8 cellular contexts compared by ENCODE assay signal in genomic region chr12:122024132-122024785, GRCh38. TPM values are rescaled to one million over a fixed set of nuclear protein-coding genes. Genes with fewer than 3 reads are reported as not detected.
A peak's percentile ranks its signal among the peaks of the same experiment; 100 is the strongest.
DNase-seq lines count a peak whose midpoint lies in the region; ATAC-seq and TF ChIP-seq lines count a peak whose summit lies in the region.

No MANE protein-coding gene starts in this region.

- H3K4me2 ChIP-seq in BLaER1 (peak overlapping the region; percentile 97), neural progenitor cell (peak overlapping the region; percentile 100)

- H3K27ac ChIP-seq in BLaER1 (peak overlapping the region; percentile 99), HUES64 (ENCODE audit: low read depth, low read length) (no peak overlapping the region), endodermal cell (ENCODE audit: low read depth, low read length) (peak overlapping the region; percentile 83), neural progenitor cell (no peak overlapping the region)

- H3K27ac Mint-ChIP-seq in endodermal cell (no peak overlapping the region), neural progenitor cell (no peak overlapping the region)
- H3K27ac Mint-ChIP-seq in activated CD8-positive, alpha-beta T cell treated with anti-CD3 and anti-CD28 coated beads for 36 hours = no peak overlapping the region

- WGBS in HUES64 = 84% methylated on average over 16 of the region's 16 CpGs
- 92 to 93% methylated on average over 4 to 16 of the region's 16 CpGs for WGBS in endodermal cell (ENCODE audit: insufficient coverage in 1 of 2, insufficient read length in 1 of 2), 2 experiments

- H3K9ac ChIP-seq in BLaER1 (peak overlapping the region; percentile 99), HUES64 (ENCODE audit: low read depth, low read length) (no peak overlapping the region), endodermal cell (ENCODE audit: extremely low read depth, low read length, poor library complexity, severe bottlenecking) (no peak overlapping the region), neural progenitor cell (no peak overlapping the region)

- H3K36me3 Mint-ChIP-seq in endodermal cell (ENCODE audit: low read depth) (no peaks in the 10 kb centered on the region), neural progenitor cell (peaks cover 6% of the 10 kb centered on the region)
- H3K36me3 Mint-ChIP-seq in activated CD8-positive, alpha-beta T cell treated with anti-CD3 and anti-CD28 coated beads for 36 hours (ENCODE audit: low read depth) = peaks cover 2% of the 10 kb centered on the region

- H3K9me3 ChIP-seq in BLaER1 (no peaks in the 10 kb centered on the region), HUES64 (ENCODE audit: insufficient read depth, low read depth, low read length) (no peaks in the 10 kb centered on the region), endodermal cell (ENCODE audit: control insufficient read depth, low read length) (no peaks in the 10 kb centered on the region), neural progenitor cell (ENCODE audit: low read depth) (no peaks in the 10 kb centered on the region)

- no peaks in the 10 kb centered on the region for H3K9me3 Mint-ChIP-seq in endodermal cell
- H3K9me3 Mint-ChIP-seq in neural progenitor cell = peaks cover 13% of the 10 kb centered on the region
- no peaks in the 10 kb centered on the region for H3K9me3 Mint-ChIP-seq in activated CD8-positive, alpha-beta T cell treated with anti-CD3 and anti-CD28 coated beads for 36 hours

- no peak for ATAC-seq in activated CD8-positive, alpha-beta T cell treated with anti-CD3 and anti-CD28 coated beads for 36 hours

- H3K4me3 Mint-ChIP-seq in endodermal cell (peak overlapping the region; percentile 79), neural progenitor cell (peak overlapping the region; percentile 76)
- H3K4me3 Mint-ChIP-seq in activated CD8-positive, alpha-beta T cell treated with anti-CD3 and anti-CD28 coated beads for 36 hours = no peak overlapping the region

- H3K27me3 ChIP-seq in BLaER1 (no peaks in the 10 kb centered on the region), HUES64 (ENCODE audit: insufficient read depth, low read length) (peaks cover 33% of the 10 kb centered on the region), endodermal cell (ENCODE audit: control insufficient read depth, insufficient read depth, low read length, poor library complexity, severe bottlenecking) (peaks cover 18% of the 10 kb centered on the region), neural progenitor cell (peaks cover 16% of the 10 kb centered on the region)

- H3K27me3 Mint-ChIP-seq in endodermal cell (ENCODE audit: insufficient read depth) (peaks cover 19% of the 10 kb centered on the region), neural progenitor cell (ENCODE audit: insufficient read depth, low read depth) (peaks cover 14% of the 10 kb centered on the region)
- peaks cover 15% of the 10 kb centered on the region for H3K27me3 Mint-ChIP-seq in activated CD8-positive, alpha-beta T cell treated with anti-CD3 and anti-CD28 coated beads for 36 hours

- peaks cover 80% of the 10 kb centered on the region for H3K79me2 ChIP-seq in neural progenitor cell (ENCODE audit: low read depth)

- peaks cover 10% of the 10 kb centered on the region for H3F3A ChIP-seq in neural progenitor cell (ENCODE audit: low read depth)

- peak overlapping the region; percentile 95 for H3K4me3 ChIP-seq in BLaER1
- peak overlapping the region; percentile 61 for H3K4me3 ChIP-seq in HUES64 (ENCODE audit: low read length)
- H3K4me3 ChIP-seq in endodermal cell (ENCODE audit: low read length) = peak overlapping the region; percentile 86
- H3K4me3 ChIP-seq in neural progenitor cell = peak overlapping the region; percentile 96

- no peaks in the 10 kb centered on the region for H3K36me3 ChIP-seq in BLaER1
- H3K36me3 ChIP-seq in HUES64 (ENCODE audit: insufficient read depth, low read length) = no peaks in the 10 kb centered on the region
- no peaks in the 10 kb centered on the region for H3K36me3 ChIP-seq in endodermal cell (ENCODE audit: control insufficient read depth, insufficient read depth, low read length)
- H3K36me3 ChIP-seq in neural progenitor cell = no peaks in the 10 kb centered on the region

- TF ChIP-seq CTCF in endodermal cell (conservative IDR thresholded peaks at IDR 0.05) (no peak), neural progenitor cell (IDR thresholded peaks at IDR 0.05) (no peak)
- TF ChIP-seq CTCF in activated CD8-positive, alpha-beta T cell treated with anti-CD3 and anti-CD28 coated beads for 36 hours (IDR thresholded peaks at IDR 0.05) = no peak

- no peak overlapping the region for H2AFZ ChIP-seq in neural progenitor cell (replicated peaks)

- POLR2A ChIA-PET in activated CD8-positive, alpha-beta T cell treated with anti-CD3 and anti-CD28 coated beads for 36 hours (lab: Charles Lee) = interaction anchor here (0.6 to 2.3 kb wide), 2 partner anchors 16 to 32 kb away, joined by 3 to 11 read pairs; no protein-coding TSS in a partner anchor

- H4K20me1 ChIP-seq in BLaER1 (peaks cover 65% of the 10 kb centered on the region), neural progenitor cell (ENCODE audit: low read depth) (peaks cover 63% of the 10 kb centered on the region)

- H3K4me1 Mint-ChIP-seq in endodermal cell (peaks cover 5% of the 10 kb centered on the region), neural progenitor cell (peaks cover 23% of the 10 kb centered on the region)
- peaks cover 23% of the 10 kb centered on the region for H3K4me1 Mint-ChIP-seq in activated CD8-positive, alpha-beta T cell treated with anti-CD3 and anti-CD28 coated beads for 36 hours (ENCODE audit: low read depth)

- intact Hi-C loops in activated CD8-positive, alpha-beta T cell treated with anti-CD3 and anti-CD28 coated beads for 36 hours (cut with micrococcal nuclease) = no loop called here

- CTCF ChIA-PET in activated CD8-positive, alpha-beta T cell treated with anti-CD3 and anti-CD28 coated beads for 36 hours (lab: Charles Lee) = interaction anchor here (1.9 kb wide), 1 partner anchor 106 kb away, joined by 5 read pairs; the partner anchor contains the start of gene CFAP251

- DNase-seq in endodermal cell = no peak
- no peak for DNase-seq in neural progenitor cell (ENCODE audit: low spot score)
- no peak for DNase-seq in OCI-M1 (lab: John Stamatoyannopoulos, UW)
- no peak for DNase-seq in activated CD8-positive, alpha-beta T cell treated with anti-CD3 and anti-CD28 coated beads for 36 hours
- DNase-seq in NCI-H2196 treated with DMSO at 0.1 percent for 48 hours (lab: John Stamatoyannopoulos, UW; ENCODE audit: unreplicated experiment) = no peak
- no peak for DNase-seq in NCI-H526 (lab: John Stamatoyannopoulos, UW)

- H3K4me1 ChIP-seq in BLaER1 (peaks cover 68% of the 10 kb centered on the region), HUES64 (ENCODE audit: insufficient read depth, low read length) (peaks cover 14% of the 10 kb centered on the region), endodermal cell (ENCODE audit: control insufficient read depth, insufficient read depth, low read length) (peaks cover 4% of the 10 kb centered on the region), neural progenitor cell (peaks cover 17% of the 10 kb centered on the region)

RNA-seq across cellular contexts. Expression of gene BCL7A, which starts 2.6 kb away (rescaled TPM):
- 11.8 TPM for polyA plus RNA-seq in HUES64 (2013, experiment 1 of 2)
- polyA plus RNA-seq in HUES64 (2013, experiment 2 of 2) = 15.8 TPM
- total RNA-seq in endodermal cell (10 to 100 TPM; 22.3 to 28.9 TPM), neural progenitor cell (ENCODE audit: low replicate concordance) (22.1 and 41.3 TPM in 2 replicates)
- polyA plus RNA-seq in endodermal cell (2013, experiment 1 of 2) = 39.9 TPM
- polyA plus RNA-seq in endodermal cell (2013, experiment 2 of 2) = 39.2 TPM
- total RNA-seq in activated CD8-positive, alpha-beta T cell treated with anti-CD3 and anti-CD28 coated beads for 36 hours = 1 to 10 TPM; 6.7 to 7.3 TPM

RNA-seq across cellular contexts. Expression of gene MLXIP, which starts 54.3 kb away (rescaled TPM):
- 14.5 TPM for polyA plus RNA-seq in HUES64 (2013, experiment 1 of 2)
- 17.6 TPM for polyA plus RNA-seq in HUES64 (2013, experiment 2 of 2)
- 10 to 100 TPM; 27.4 to 32.2 TPM for total RNA-seq in endodermal cell
- 21.0 TPM for polyA plus RNA-seq in endodermal cell (2013, experiment 1 of 2)
- polyA plus RNA-seq in endodermal cell (2013, experiment 2 of 2) = 18.5 TPM
- 1.9 and 4.3 TPM in 2 replicates for total RNA-seq in neural progenitor cell (ENCODE audit: low replicate concordance)
- total RNA-seq in activated CD8-positive, alpha-beta T cell treated with anti-CD3 and anti-CD28 coated beads for 36 hours = 10 to 100 TPM; 26.0 to 28.7 TPM

Comparison
In these comparisons a context has a peak if more than half of its experiments do, and no peak if none do; other contexts are left out.
1. H3K27ac ChIP-seq: peak in BLaER1 (single experiment) and endodermal cell (single experiment); none in HUES64 (single experiment) and neural progenitor cell (single experiment).
2. Peak in every context shown above with its lines, with median percentiles within 50 percentile points of each other: H3K4me3 ChIP-seq.